Comparison of ENCODE assay signal across 23 cellular contexts in genomic region chr10:20110435-20111119, GRCh38.
DNase-seq lines count a peak whose midpoint lies in the region; ATAC-seq and TF ChIP-seq lines count a peak whose summit lies in the region.
"Had no signal": no experiment of that assay in that cellular context is flagged by ENCODE, and none has a peak within 500 bp of the region (broad histone marks: within the 10 kb centered on the region; RNA-seq: fewer than 3 reads in every experiment).

No MANE protein-coding gene starts in this region.

- no peak overlapping the region for H3K4me3 Mint-ChIP-seq in endodermal cell
- H3K4me3 Mint-ChIP-seq: activated naive CD8-positive, alpha-beta T cell treated with anti-CD3 and anti-CD28 coated beads, Interleukin-2, amount 50 U/mL, for 24 hours; CD8-positive, alpha-beta memory T cell had no signal

- H3K4me3 ChIP-seq in endodermal cell (ENCODE audit: low read length) (no peak overlapping the region), upper lobe of right lung (peak overlapping the region; percentile 21), Peyer's patch (no peak overlapping the region)
- H3K4me3 ChIP-seq: lung had no signal

- H3K27ac ChIP-seq in endodermal cell (ENCODE audit: low read depth, low read length), result peak overlapping the region; percentile 13
- H3K27ac ChIP-seq in upper lobe of right lung, result no peak overlapping the region
- H3K27ac ChIP-seq in Peyer's patch, result no peak overlapping the region
- H3K27ac ChIP-seq: KMS-11 had no signal

- no peak for TF ChIP-seq POLR2A in Peyer's patch (IDR thresholded peaks at IDR 0.05)

- H3K27me3 Mint-ChIP-seq in endodermal cell (ENCODE audit: insufficient read depth), result no peaks in the 10 kb centered on the region
- H3K27me3 Mint-ChIP-seq: activated naive CD8-positive, alpha-beta T cell treated with anti-CD3 and anti-CD28 coated beads, Interleukin-2, amount 50 U/mL, for 24 hours; CD8-positive, alpha-beta memory T cell had no signal

- H3K9me3 ChIP-seq in endodermal cell (ENCODE audit: control insufficient read depth, low read length), result no peaks in the 10 kb centered on the region
- no peaks in the 10 kb centered on the region for H3K9me3 ChIP-seq in upper lobe of right lung
- peaks cover 0 to 3% (median 0%) of the 10 kb centered on the region in 4 donors for H3K9me3 ChIP-seq in Peyer's patch

- no peaks in the 10 kb centered on the region for H3K9me3 Mint-ChIP-seq in endodermal cell

- H3K36me3 ChIP-seq in endodermal cell (ENCODE audit: control insufficient read depth, insufficient read depth, low read length) (no peaks in the 10 kb centered on the region), upper lobe of right lung (no peaks in the 10 kb centered on the region), Peyer's patch (no peaks in the 10 kb centered on the region)

- H3K36me3 Mint-ChIP-seq in endodermal cell (ENCODE audit: low read depth), result peaks cover 2% of the 10 kb centered on the region
- H3K36me3 Mint-ChIP-seq: CD8-positive, alpha-beta memory T cell had no signal

- DNase-seq in amygdala (lab: John Stamatoyannopoulos, UW) (peak in 33 of 56 donors; percentile 1 to 55 (median 22)), endodermal cell (no peak), occipital lobe (lab: John Stamatoyannopoulos, UW) (peak; percentile 1), upper lobe of right lung (no peak), Peyer's patch (no peak), T-helper 1 cell (no peak)
- DNase-seq: activated CD4-positive, alpha-beta T cell treated with anti-CD3 and anti-CD28 coated beads, Interleukin-2, amount 50 U/mL, for 48 hours; activated CD4-positive, CD25-positive, alpha-beta regulatory T cell; activated effector memory CD4-positive, alpha-beta T cell treated with Interleukin-2 at 50 U/mL for 16 hours; activated naive CD8-positive, alpha-beta T cell treated with anti-CD3 and anti-CD28 coated beads, Interleukin-2, amount 50 U/mL, for 24 hours; CD8-positive, alpha-beta memory T cell; central memory CD4-positive, alpha-beta T cell; erythroblast; foreskin melanocyte; MV-4-11; NCI-H1694 treated with DMSO at 0.1 percent for 48 hours; NCI-H2227 treated with DMSO at 0.1 percent for 48 hours; NCI-H748 treated with DMSO at 0.1 percent for 48 hours; right cardiac atrium; T-helper 9 cell had no signal

- H3K27ac Mint-ChIP-seq in endodermal cell, result no peak overlapping the region
- H3K27ac Mint-ChIP-seq: activated naive CD8-positive, alpha-beta T cell treated with anti-CD3 and anti-CD28 coated beads, Interleukin-2, amount 50 U/mL, for 24 hours; CD8-positive, alpha-beta memory T cell had no signal

- peaks cover 6% of the 10 kb centered on the region for H3K4me1 Mint-ChIP-seq in endodermal cell
- H3K4me1 Mint-ChIP-seq: activated naive CD8-positive, alpha-beta T cell treated with anti-CD3 and anti-CD28 coated beads, Interleukin-2, amount 50 U/mL, for 24 hours; CD8-positive, alpha-beta memory T cell had no signal

- intact Hi-C loops in upper lobe of right lung (cut with DNase I), result no loop called here

- H3K27me3 ChIP-seq in endodermal cell (ENCODE audit: control insufficient read depth, insufficient read depth, low read length, poor library complexity, severe bottlenecking), result no peaks in the 10 kb centered on the region
- H3K27me3 ChIP-seq in upper lobe of right lung, result no peaks in the 10 kb centered on the region
- no peaks in the 10 kb centered on the region for H3K27me3 ChIP-seq in Peyer's patch

- TF ChIP-seq CTCF in endodermal cell (conservative IDR thresholded peaks at IDR 0.05), result no peak
- TF ChIP-seq CTCF in upper lobe of right lung (IDR thresholded peaks at IDR 0.05), result no peak
- TF ChIP-seq CTCF in Peyer's patch (IDR thresholded peaks at IDR 0.05), result no peak

- no peaks in the 10 kb centered on the region for H3K4me1 ChIP-seq in endodermal cell (ENCODE audit: control insufficient read depth, insufficient read depth, low read length)
- H3K4me1 ChIP-seq in upper lobe of right lung, result no peaks in the 10 kb centered on the region
- no peaks in the 10 kb centered on the region for H3K4me1 ChIP-seq in Peyer's patch

- no peak for ATAC-seq in upper lobe of right lung
- ATAC-seq in GM19463 (IDR thresholded peaks at IDR 0.05; ENCODE audit: unreplicated experiment), result no peak
- ATAC-seq: activated naive CD8-positive, alpha-beta T cell treated with anti-CD3 and anti-CD28 coated beads, Interleukin-2, amount 50 U/mL, for 24 hours had no signal

- WGBS in endodermal cell (ENCODE audit: insufficient coverage in 1 of 2, insufficient read length in 1 of 2), 2 experiments, result 71 to 86% methylated on average over 4 to 6 of the region's 6 CpGs

- no peak overlapping the region for H3K9ac ChIP-seq in endodermal cell (ENCODE audit: extremely low read depth, low read length, poor library complexity, severe bottlenecking)
- H3K9ac ChIP-seq: KMS-11 had no signal

Comparison
In these comparisons a context has a peak if more than half of its experiments do, and no peak if none do; other contexts are left out.
1. DNase-seq: peak in amygdala (33 of 56) and occipital lobe (single experiment); none in endodermal cell (single experiment), upper lobe of right lung (single experiment), Peyer's patch (0 of 3) and T-helper 1 cell (0 of 5).